Comparison of ENCODE assay signal across 31 cellular contexts in the genomic region with DNA sequence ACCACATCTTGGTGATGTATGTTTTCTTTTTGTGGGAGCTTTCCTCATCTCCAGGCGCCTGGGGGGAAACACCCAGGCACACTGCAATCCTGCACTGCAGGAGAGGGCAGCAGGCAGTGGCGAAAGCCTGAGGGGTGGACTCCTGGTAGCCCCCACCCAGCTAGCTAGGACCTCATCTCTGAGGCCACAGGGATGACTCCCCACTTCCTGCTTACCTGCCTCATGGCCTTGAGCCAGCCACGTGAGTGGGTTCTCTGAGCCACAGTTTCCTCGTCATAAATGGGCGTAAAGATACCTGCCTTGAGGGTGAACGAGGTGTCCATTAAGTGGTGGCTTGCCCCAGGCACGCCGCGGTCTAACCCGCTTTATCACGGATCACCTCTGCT. TPM values are rescaled to one million over a fixed set of nuclear protein-coding genes. Genes with fewer than 3 reads are reported as not detected.
DNase-seq lines count a peak whose midpoint lies in the region; ATAC-seq, FAIRE-seq and TF ChIP-seq lines count a peak whose summit lies in the region.
"Had no signal": no experiment of that assay in that cellular context is flagged by ENCODE, and none has a peak within 500 bp of the region (broad histone marks: within the 10 kb centered on the region; RNA-seq: fewer than 3 reads in every experiment).

No MANE protein-coding gene starts in this region.

- H3K27me3 ChIP-seq in pancreas = no peaks in the 10 kb centered on the region
- no peaks in the 10 kb centered on the region for H3K27me3 ChIP-seq in CD4-positive, alpha-beta memory T cell (ENCODE audit: insufficient read depth, low read length)
- H3K27me3 ChIP-seq: right atrium auricular region had no signal

- no peak for TF ChIP-seq CTCF in RWPE1 (conservative IDR thresholded peaks at IDR 0.05; ENCODE audit: low read depth)
- no peak for TF ChIP-seq CTCF in pancreas (IDR thresholded peaks at IDR 0.05)

- peak; percentile 43 for ATAC-seq in esophagus mucosa
- peak; percentile 25 to 65 (median 33) for ATAC-seq in pancreas
- ATAC-seq: activated CD4-positive, CD25-positive, alpha-beta regulatory T cell treated with anti-CD3 and anti-CD28 coated beads, Interleukin-2, amount 50 U/mL, for 24 hours; GM12878 had no signal

- H3K4me1 ChIP-seq in pancreas = no peaks in the 10 kb centered on the region
- no peaks in the 10 kb centered on the region for H3K4me1 ChIP-seq in CD4-positive, alpha-beta memory T cell (ENCODE audit: insufficient read depth, low read length)
- H3K4me1 ChIP-seq: lower lobe of right lung, parathyroid adenoma had no signal

- no peaks in the 10 kb centered on the region for H3K9me3 Mint-ChIP-seq in CD4-positive, alpha-beta memory T cell
- H3K9me3 Mint-ChIP-seq: activated CD4-positive, alpha-beta memory T cell treated with anti-CD3 and anti-CD28 coated beads for 36 hours; activated naive CD8-positive, alpha-beta T cell treated with anti-CD3 and anti-CD28 coated beads for 36 hours; endodermal cell; HFFc6; IgD-negative memory B cell had no signal

- no peaks in the 10 kb centered on the region for H3K9me3 ChIP-seq in pancreas
- H3K9me3 ChIP-seq in CD4-positive, alpha-beta memory T cell (ENCODE audit: control insufficient read depth in 1 of 2, low read length in 2 of 2) = no peaks in the 10 kb centered on the region
- H3K9me3 ChIP-seq: lower lobe of right lung, right atrium auricular region had no signal

- CTCF ChIA-PET in RWPE1 (lab: Yijun Ruan, JAX) = interaction anchor here (0.6 kb wide), 1 partner anchor 118 kb away, joined by 3 read pairs; no protein-coding TSS in a partner anchor
- CTCF ChIA-PET in CD4-positive, alpha-beta memory T cell (lab: Charles Lee; ENCODE audit: partially characterized antibody) = no interaction called here

- H3K36me3 ChIP-seq in pancreas = peaks cover 0 to 4% (median 0%) of the 10 kb centered on the region in 3 donors
- H3K36me3 ChIP-seq in CD4-positive, alpha-beta memory T cell (ENCODE audit: insufficient read depth, low read length) = no peaks in the 10 kb centered on the region

- POLR2A ChIA-PET in RWPE1 (lab: Yijun Ruan, JAX; ENCODE audit: low non-redundant PET) = no interaction called here
- POLR2A ChIA-PET in CD4-positive, alpha-beta memory T cell (lab: Charles Lee; ENCODE audit: partially characterized antibody) = no interaction called here

- peaks cover 0 to 5% (median under 1%) of the 10 kb centered on the region in 4 donors for H3K4me1 Mint-ChIP-seq in CD4-positive, alpha-beta memory T cell
- H3K4me1 Mint-ChIP-seq: CD14-positive monocyte had no signal

- H3K27ac ChIP-seq in RWPE1 (peak overlapping the region; percentile 48), pancreas (no peak overlapping the region)
- H3K27ac ChIP-seq in CD4-positive, alpha-beta memory T cell (ENCODE audit: low read depth, low read length) = no peak overlapping the region
- H3K27ac ChIP-seq: HL-60, lower lobe of right lung, parathyroid adenoma, right atrium auricular region had no signal

- no peak for FAIRE-seq in pancreas (lab: Jason Lieb, UNC)
- FAIRE-seq: D721Med, GM12878, islet of Langerhans, TTC549 had no signal

- DNase-seq in HPDE6-E6E7 (ENCODE audit: extremely low spot score) = peak; percentile 37
- DNase-seq in RWPE1 (ENCODE audit: low spot score) = peak; percentile 18
- DNase-seq in pancreas = no peak
- no peak for DNase-seq in epidermal melanocyte (ENCODE audit: insufficient read length, low spot score)
- no peak for DNase-seq in NCI-H187 (lab: John Stamatoyannopoulos, UW)
- DNase-seq in CD4-positive, alpha-beta memory T cell = no peak
- DNase-seq: activated CD4-positive, alpha-beta memory T cell treated with anti-CD3 and anti-CD28 coated beads for 36 hours; activated effector memory CD4-positive, alpha-beta T cell treated with Interleukin-2 at 50 U/mL for 16 hours; activated naive CD8-positive, alpha-beta T cell treated with anti-CD3 and anti-CD28 coated beads for 36 hours; aorta; EL; HFFc6; lower lobe of right lung; NCI-H1048; NCI-H1930; NCI-H345; NCI-H748 treated with DMSO at 0.1 percent for 48 hours; RPMI8226; T-helper 1 cell had no signal

- H3K27me3 Mint-ChIP-seq in CD4-positive, alpha-beta memory T cell = no peaks in the 10 kb centered on the region
- H3K27me3 Mint-ChIP-seq: activated CD4-positive, alpha-beta memory T cell treated with anti-CD3 and anti-CD28 coated beads for 36 hours; activated naive CD8-positive, alpha-beta T cell treated with anti-CD3 and anti-CD28 coated beads for 36 hours; IgD-negative memory B cell had no signal

- peak overlapping the region in 1 of 8 donors; percentile 8 for H3K4me3 Mint-ChIP-seq in CD4-positive, alpha-beta memory T cell
- H3K4me3 Mint-ChIP-seq: activated CD4-positive, alpha-beta memory T cell treated with anti-CD3 and anti-CD28 coated beads for 36 hours; activated naive CD8-positive, alpha-beta T cell treated with anti-CD3 and anti-CD28 coated beads for 36 hours; CD14-positive monocyte; endodermal cell; HFFc6; IgD-negative memory B cell had no signal

- H3K36me3 Mint-ChIP-seq in CD4-positive, alpha-beta memory T cell = peaks cover 16 to 17% of the 10 kb centered on the region in 2 donors
- H3K36me3 Mint-ChIP-seq: activated naive CD8-positive, alpha-beta T cell treated with anti-CD3 and anti-CD28 coated beads for 36 hours had no signal

- WGBS in pancreas, 2 donors = 72 to 77% methylated on average over 11 of the region's 11 CpGs

- H3K4me3 ChIP-seq in pancreas = no peak overlapping the region
- H3K4me3 ChIP-seq in CD4-positive, alpha-beta memory T cell (ENCODE audit: low read length in 2 of 2) = no peak overlapping the region
- H3K4me3 ChIP-seq: GM12878, lower lobe of right lung, right atrium auricular region had no signal

- intact Hi-C loops in pancreas (cut with DNase I) = loop anchor here in 1 of 3 donors (5.0 kb wide), 1 partner anchor 77 kb away; no protein-coding TSS in a partner anchor
- intact Hi-C loops in CD4-positive, alpha-beta memory T cell (cut with micrococcal nuclease) = no loop called here

- H3K27ac Mint-ChIP-seq in CD4-positive, alpha-beta memory T cell = no peak overlapping the region
- H3K27ac Mint-ChIP-seq: activated CD4-positive, alpha-beta memory T cell treated with anti-CD3 and anti-CD28 coated beads for 36 hours; activated naive CD8-positive, alpha-beta T cell treated with anti-CD3 and anti-CD28 coated beads for 36 hours; endodermal cell; HFFc6 had no signal

RNA-seq across cellular contexts. Expression of a gene that starts 19.1 kb away (rescaled TPM):
- total RNA-seq in esophagus mucosa (10.8 TPM), pancreas (10 to 100 TPM in 1 of 6 donors, 1 to 10 TPM in 5; 4.9 to 10.3 (median 7.9) TPM)
- polyA plus RNA-seq in pancreas = 1 to 10 TPM; 4.7 to 7.0 TPM
- total RNA-seq in CD4-positive, alpha-beta memory T cell = 10 to 100 TPM in 1 of 2 experiments, 1 to 10 TPM in 1; 6.8 to 11.0 TPM
- 1 to 10 TPM; 3.0 to 6.6 TPM for polyA plus RNA-seq in CD4-positive, alpha-beta memory T cell

RNA-seq across cellular contexts. Expression of a gene that starts 51.0 kb away (rescaled TPM):
- total RNA-seq in esophagus mucosa (18.7 TPM), pancreas (10 to 100 TPM in 2 of 6 donors, 1 to 10 TPM in 4; 7.8 to 11.7 (median 9.3) TPM)
- polyA plus RNA-seq in pancreas = 10 to 100 TPM in 1 of 2 donors, 1 to 10 TPM in 1; 6.9 to 12.2 TPM
- 10 to 100 TPM; 11.5 to 13.4 TPM for total RNA-seq in CD4-positive, alpha-beta memory T cell
- 1 to 10 TPM in 1 of 2 donors, under 1 TPM in 1; 0.42 to 5.3 TPM for polyA plus RNA-seq in CD4-positive, alpha-beta memory T cell

Comparison
In these comparisons a context has a peak if more than half of its experiments do, and no peak if none do; other contexts are left out.
1. DNase-seq: peak in HPDE6-E6E7 (single experiment) and RWPE1 (single experiment); none in pancreas (0 of 6), epidermal melanocyte (single experiment), NCI-H187 (0 of 2) and CD4-positive, alpha-beta memory T cell (0 of 5).